In genomic region chr4:107519057-107519456, GRCh38 we compare ENCODE assay signal across 11 cellular contexts.
DNase-seq lines count a peak whose midpoint lies in the region; ATAC-seq and TF ChIP-seq lines count a peak whose summit lies in the region.
"Had no signal": no experiment of that assay in that cellular context is flagged by ENCODE, and none has a peak within 500 bp of the region (broad histone marks: within the 10 kb centered on the region; RNA-seq: fewer than 3 reads in every experiment).

No MANE protein-coding gene starts in this region.

- H3K4me1 Mint-ChIP-seq in activated CD4-positive, alpha-beta T cell treated with anti-CD3 and anti-CD28 coated beads for 36 hours, result no peaks in the 10 kb centered on the region

- no TSS peak for BruUV-seq in Panc1 (replicated peaks; lab: Mats Ljungman, UMichigan)

- H3K27ac ChIP-seq in Panc1 (ENCODE audit: low read length) (no peak overlapping the region), upper lobe of right lung (no peak overlapping the region)

- no peaks in the 10 kb centered on the region for H3K9me3 Mint-ChIP-seq in activated CD4-positive, alpha-beta T cell treated with anti-CD3 and anti-CD28 coated beads for 36 hours (ENCODE audit: low read depth)

- CTCF ChIA-PET in activated CD4-positive, alpha-beta T cell treated with anti-CD3 and anti-CD28 coated beads for 36 hours (lab: Charles Lee), result no interaction called here
- CTCF ChIA-PET in Panc1 (lab: Charles Lee), result no interaction called here

- peak; percentile 10 for DNase-seq in activated CD4-positive, alpha-beta T cell treated with anti-CD3 and anti-CD28 coated beads for 36 hours
- DNase-seq in activated CD4-positive, alpha-beta T cell treated with anti-CD3 and anti-CD28 coated beads, Interleukin-2, amount 50 U/mL, for 48 hours, result no peak
- DNase-seq in Panc1 (ENCODE audit: low read depth, low spot score), result no peak
- DNase-seq in fibroblast of the conjunctiva (ENCODE audit: low read depth), result peak; percentile 24
- DNase-seq in upper lobe of right lung, result no peak
- DNase-seq in NCI-H1436 treated with DMSO at 0.1 percent for 48 hours (lab: John Stamatoyannopoulos, UW), result no peak
- DNase-seq in DMS114 treated with DMSO at 0.1 percent for 48 hours (lab: John Stamatoyannopoulos, UW; ENCODE audit: unreplicated experiment), result no peak
- DNase-seq: effector CD4-positive, alpha-beta T cell; NCI-H510A treated with DMSO at 0.1 percent for 48 hours; stimulated activated CD4-positive, alpha-beta T cell treated with anti-CD3 and anti-CD28 coated beads, Interleukin-2, amount 100 ng/mL, for 24 hours had no signal

- H3K36me3 Mint-ChIP-seq in activated CD4-positive, alpha-beta T cell treated with anti-CD3 and anti-CD28 coated beads for 36 hours (ENCODE audit: low read depth), result no peaks in the 10 kb centered on the region

- no peak overlapping the region for H3K27ac Mint-ChIP-seq in activated CD4-positive, alpha-beta T cell treated with anti-CD3 and anti-CD28 coated beads for 36 hours

- peak; percentile 30; the same call in 1 of the 2 replicates for TF ChIP-seq CTCF in Panc1 (IDR thresholded peaks at IDR 0.05)
- peak; percentile 36 for TF ChIP-seq CTCF in upper lobe of right lung (IDR thresholded peaks at IDR 0.05)

- H3K4me3 ChIP-seq in Panc1 (ENCODE audit: low read depth in 2 of 2, low read length in 2 of 2) (no peak overlapping the region), upper lobe of right lung (no peak overlapping the region)

- peaks cover 6% of the 10 kb centered on the region for H3K27me3 Mint-ChIP-seq in activated CD4-positive, alpha-beta T cell treated with anti-CD3 and anti-CD28 coated beads for 36 hours

- ATAC-seq in activated CD4-positive, alpha-beta T cell treated with anti-CD3 and anti-CD28 coated beads for 36 hours, result no peak
- ATAC-seq in Panc1, result no peak
- ATAC-seq in upper lobe of right lung, result no peak
- no peak for ATAC-seq in GM21529 (IDR thresholded peaks at IDR 0.05; ENCODE audit: unreplicated experiment)

- no peaks in the 10 kb centered on the region for H3K27me3 ChIP-seq in Panc1 (ENCODE audit: control insufficient read depth, insufficient read depth, low read length)
- H3K27me3 ChIP-seq in upper lobe of right lung, result no peaks in the 10 kb centered on the region

- H3K4me3 Mint-ChIP-seq in activated CD4-positive, alpha-beta T cell treated with anti-CD3 and anti-CD28 coated beads for 36 hours, result no peak overlapping the region

- H3K9me3 ChIP-seq in Panc1 (ENCODE audit: control insufficient read depth, insufficient read depth, low read depth, low read length), result no peaks in the 10 kb centered on the region
- H3K9me3 ChIP-seq in upper lobe of right lung, result no peaks in the 10 kb centered on the region

- in situ Hi-C loops in Panc1 (cut with HindIII; ENCODE audit: low pct_unique_long_range_greater_than_20kb, low sequenced_read_pairs), result no loop called here

- H3K4me1 ChIP-seq in Panc1 (ENCODE audit: control insufficient read depth, insufficient read depth, low read length), result no peaks in the 10 kb centered on the region
- no peaks in the 10 kb centered on the region for H3K4me1 ChIP-seq in upper lobe of right lung

- H3K36me3 ChIP-seq in Panc1 (ENCODE audit: control insufficient read depth, insufficient read depth, low read length) (no peaks in the 10 kb centered on the region), upper lobe of right lung (no peaks in the 10 kb centered on the region)

- POLR2A ChIA-PET in activated CD4-positive, alpha-beta T cell treated with anti-CD3 and anti-CD28 coated beads for 36 hours (lab: Charles Lee), result no interaction called here
- POLR2A ChIA-PET in Panc1 (lab: Charles Lee), result no interaction called here

- intact Hi-C loops in activated CD4-positive, alpha-beta T cell treated with anti-CD3 and anti-CD28 coated beads for 36 hours (cut with DNase I, micrococcal nuclease), result no loop called here
- intact Hi-C loops in Panc1 (cut with micrococcal nuclease; ENCODE audit: unreplicated experiment) (no loop called here), upper lobe of right lung (cut with DNase I) (no loop called here)

Comparison
In these comparisons a context has a peak if more than half of its experiments do, and no peak if none do; other contexts are left out.
1. DNase-seq: peak in activated CD4-positive, alpha-beta T cell treated with anti-CD3 and anti-CD28 coated beads for 36 hours (single experiment) and fibroblast of the conjunctiva (single experiment); none in activated CD4-positive, alpha-beta T cell treated with anti-CD3 and anti-CD28 coated beads, Interleukin-2, amount 50 U/mL, for 48 hours (0 of 2), Panc1 (single experiment), upper lobe of right lung (single experiment), NCI-H1436 treated with DMSO at 0.1 percent for 48 hours (single experiment) and DMS114 treated with DMSO at 0.1 percent for 48 hours (single experiment).